In genomic region chr1:86191958-86192357, GRCh38 we compare ENCODE assay signal across 1 cellular context.
TF ChIP-seq lines count a peak whose summit lies in the region.

No MANE protein-coding gene starts in this region.

TF ChIP-seq in HEK293T, 16 proteins besides CTCF, POLR2A, EP300 and RAD21 (continued from another document):
- no peak for TF ChIP-seq NFRKB (IDR thresholded peaks at IDR 0.05)
